ENCODE assay signal across 1 cellular context in the genomic region with DNA sequence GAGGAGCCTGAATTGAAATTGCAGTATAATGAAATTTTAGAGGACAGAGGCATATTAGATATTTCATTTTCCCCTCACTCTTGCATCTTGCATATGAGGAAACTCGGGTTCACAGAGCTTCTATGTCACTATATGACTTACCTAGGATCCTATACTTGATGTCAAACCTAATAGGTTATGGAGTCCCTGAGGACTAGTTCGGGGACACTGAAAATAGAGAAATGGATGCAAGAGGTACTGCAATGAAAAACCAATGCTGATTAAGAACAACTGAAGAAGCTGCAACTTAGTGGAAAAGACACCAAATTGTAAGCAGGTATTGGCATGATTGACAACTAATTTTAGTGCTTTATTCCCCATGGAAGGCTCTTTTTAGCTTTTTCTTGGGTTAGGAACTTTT.
TF ChIP-seq lines count a peak whose summit lies in the region.

No MANE protein-coding gene starts in this region.

TF ChIP-seq in GM12878, 131 proteins besides CTCF, POLR2A, EP300 and RAD21:
- TF ChIP-seq TAF1 (IDR thresholded peaks at IDR 0.05; ENCODE audit: borderline replicate concordance, low read depth, low read length), result no peak
- no peak for TF ChIP-seq CHD2 (IDR thresholded peaks at IDR 0.05; ENCODE audit: borderline replicate concordance, low read depth, low read length)
- no peak for TF ChIP-seq NFYA (IDR thresholded peaks at IDR 0.05; ENCODE audit: borderline replicate concordance, low read depth, low read length)
- no peak for TF ChIP-seq E2F4 (IDR thresholded peaks at IDR 0.05; ENCODE audit: low read depth, low read length)
- TF ChIP-seq RCOR1 (conservative IDR thresholded peaks at IDR 0.05; ENCODE audit: low read depth, low read length), result no peak
- no peak for TF ChIP-seq SRF (IDR thresholded peaks at IDR 0.05; ENCODE audit: low read depth in 2 of 2, low read length in 2 of 2)
- no peak for TF ChIP-seq RUNX3 (IDR thresholded peaks at IDR 0.05; ENCODE audit: low read length)
- TF ChIP-seq MLLT1 (IDR thresholded peaks at IDR 0.05), result no peak
- TF ChIP-seq, protein P1, sequence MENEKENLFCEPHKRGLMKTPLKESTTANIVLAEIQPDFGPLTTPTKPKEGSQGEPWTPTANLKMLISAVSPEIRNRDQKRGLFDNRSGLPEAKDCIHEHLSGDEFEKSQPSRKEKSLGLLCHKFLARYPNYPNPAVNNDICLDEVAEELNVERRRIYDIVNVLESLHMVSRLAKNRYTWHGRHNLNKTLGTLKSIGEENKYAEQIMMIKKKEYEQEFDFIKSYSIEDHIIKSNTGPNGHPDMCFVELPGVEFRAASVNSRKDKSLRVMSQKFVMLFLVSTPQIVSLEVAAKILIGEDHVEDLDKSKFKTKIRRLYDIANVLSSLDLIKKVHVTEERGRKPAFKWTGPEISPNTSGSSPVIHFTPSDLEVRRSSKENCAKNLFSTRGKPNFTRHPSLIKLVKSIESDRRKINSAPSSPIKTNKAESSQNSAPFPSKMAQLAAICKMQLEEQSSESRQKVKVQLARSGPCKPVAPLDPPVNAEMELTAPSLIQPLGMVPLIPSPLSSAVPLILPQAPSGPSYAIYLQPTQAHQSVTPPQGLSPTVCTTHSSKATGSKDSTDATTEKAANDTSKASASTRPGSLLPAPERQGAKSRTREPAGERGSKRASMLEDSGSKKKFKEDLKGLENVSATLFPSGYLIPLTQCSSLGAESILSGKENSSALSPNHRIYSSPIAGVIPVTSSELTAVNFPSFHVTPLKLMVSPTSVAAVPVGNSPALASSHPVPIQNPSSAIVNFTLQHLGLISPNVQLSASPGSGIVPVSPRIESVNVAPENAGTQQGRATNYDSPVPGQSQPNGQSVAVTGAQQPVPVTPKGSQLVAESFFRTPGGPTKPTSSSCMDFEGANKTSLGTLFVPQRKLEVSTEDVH (IDR thresholded peaks at IDR 0.05; ENCODE audit: low read depth, partially characterized antibody), result no peak
- no peak for TF ChIP-seq PML (IDR thresholded peaks at IDR 0.05; ENCODE audit: low read length)
- TF ChIP-seq TARDBP (IDR thresholded peaks at IDR 0.05; ENCODE audit: borderline replicate concordance), result no peak
- TF ChIP-seq REST (IDR thresholded peaks at IDR 0.05; ENCODE audit: low read depth, low read length), result no peak
